Comparison of ENCODE assay signal across 1 cellular context in the genomic region with DNA sequence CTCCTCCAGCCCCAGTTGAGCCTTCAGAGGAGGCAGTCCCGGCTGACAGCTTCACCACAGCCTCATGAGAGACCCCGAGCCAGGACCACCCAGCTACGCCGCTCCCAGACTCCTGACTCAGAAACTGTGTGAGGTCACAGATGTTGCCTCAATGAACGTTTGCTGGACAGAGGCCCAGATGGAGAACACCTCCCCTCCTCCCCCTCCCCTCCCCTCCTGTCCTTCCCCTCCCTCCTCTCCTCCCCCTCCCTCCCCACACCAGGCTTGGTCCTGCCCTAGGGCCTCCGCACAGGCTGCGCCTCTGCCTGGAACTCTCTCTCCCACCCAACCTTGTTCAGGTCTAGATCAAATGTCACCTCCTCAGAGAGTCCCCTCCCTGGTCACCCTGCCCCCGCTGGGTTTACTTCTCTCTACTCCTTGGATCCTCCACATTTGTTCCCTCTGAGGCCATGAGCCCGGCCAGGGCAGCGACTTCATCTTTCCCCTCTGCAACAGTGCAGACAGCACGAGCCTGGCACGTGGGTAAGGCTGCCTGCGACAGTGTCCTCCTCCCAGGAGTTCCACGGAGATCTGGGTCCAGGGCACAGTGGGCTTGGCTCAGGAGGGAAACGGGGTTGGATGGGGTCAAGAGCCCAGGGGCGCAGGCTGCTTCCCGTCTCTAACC.
A peak's percentile ranks its signal among the peaks of the same experiment; 100 is the strongest.
TF ChIP-seq lines count a peak whose summit lies in the region.

No MANE protein-coding gene starts in this region.

TF ChIP-seq in HepG2, 621 proteins besides CTCF, POLR2A, EP300 and RAD21:
- TF ChIP-seq ZNF687 (CRISPR knock-in tag; IDR thresholded peaks at IDR 0.05): 0 out of 2 replicates have a peak, but pooled peaks have one; percentile 11
- no peak for TF ChIP-seq ATF1 (CRISPR knock-in tag; IDR thresholded peaks at IDR 0.05)
